In the genomic region with DNA sequence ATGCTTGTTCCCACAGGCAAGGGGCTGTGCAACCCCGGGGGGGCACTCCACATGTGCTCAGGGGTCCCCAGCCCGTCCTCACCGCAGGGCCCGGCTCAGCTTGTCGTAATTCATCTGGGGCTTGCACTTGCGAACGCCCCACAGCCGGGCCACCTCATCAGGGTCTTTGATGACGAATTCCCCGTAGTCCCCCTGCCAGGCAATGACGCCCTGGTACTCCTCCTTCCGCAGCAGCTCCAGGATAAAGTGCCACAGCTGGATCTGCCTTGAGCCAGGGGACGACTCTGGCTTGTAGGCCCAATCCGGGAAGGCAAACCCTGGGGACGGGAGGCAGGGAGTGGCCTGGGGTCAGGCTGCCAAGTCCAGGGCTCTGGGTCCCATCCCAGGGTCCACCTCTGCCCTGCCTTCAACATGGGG, we compare ENCODE assay signal across 8 cellular contexts. TPM values are rescaled to one million over a fixed set of nuclear protein-coding genes. Genes with fewer than 3 reads are reported as not detected.
DNase-seq lines count a peak whose midpoint lies in the region; ATAC-seq and TF ChIP-seq lines count a peak whose summit lies in the region.

No MANE protein-coding gene starts in this region.

- no peaks in the 10 kb centered on the region for H3K9me3 Mint-ChIP-seq in T-helper 2 cell treated with Interferon-gamma antibody and Interleukin-4, amounts not matched to agents 5 μg/mL and 100 μg/mL, for 36 hours
- peaks cover 0 to 3% (median 0%) of the 10 kb centered on the region in 5 experiments for H3K9me3 Mint-ChIP-seq in brain

- peaks cover 25% of the 10 kb centered on the region for H3K4me1 Mint-ChIP-seq in T-helper 2 cell treated with Interferon-gamma antibody and Interleukin-4, amounts not matched to agents 5 μg/mL and 100 μg/mL, for 36 hours (ENCODE audit: low read depth)
- H3K4me1 Mint-ChIP-seq in brain = peaks cover 43% of the 10 kb centered on the region

- no peaks in the 10 kb centered on the region for H3K27me3 ChIP-seq in lower lobe of right lung (ENCODE audit: low read depth)
- H3K27me3 ChIP-seq in testis = no peaks in the 10 kb centered on the region

- no peak for TF ChIP-seq POLR2A in testis (IDR thresholded peaks at IDR 0.05)

- ATAC-seq in lower lobe of right lung = no peak
- no peak for ATAC-seq in omental fat pad (ENCODE audit: low FRiP score)
- ATAC-seq in HG02588 (IDR thresholded peaks at IDR 0.05; ENCODE audit: unreplicated experiment) = no peak

- H3K36me3 ChIP-seq in lower lobe of right lung (peaks cover 27% of the 10 kb centered on the region), testis (ENCODE audit: low read depth, missing control alignments) (no peaks in the 10 kb centered on the region)

- H3K4me1 ChIP-seq in lower lobe of right lung (peaks cover 55% of the 10 kb centered on the region), testis (peaks cover 64% of the 10 kb centered on the region)

- peak overlapping the region; percentile 20 for H3K27ac Mint-ChIP-seq in T-helper 2 cell treated with Interferon-gamma antibody and Interleukin-4, amounts not matched to agents 5 μg/mL and 100 μg/mL, for 36 hours
- H3K27ac Mint-ChIP-seq in brain = peak overlapping the region in 4 of 5 experiments; percentile 64 to 95 (median 88)

- H3K9me3 ChIP-seq in lower lobe of right lung (no peaks in the 10 kb centered on the region), testis (no peaks in the 10 kb centered on the region)

- H3K27ac ChIP-seq in lower lobe of right lung (peak overlapping the region; percentile 69), testis (peak overlapping the region; percentile 98 to 99)

- intact Hi-C loops in lower lobe of right lung (cut with DNase I) (no loop called here), testis (cut with DNase I; ENCODE audit: low total_unique reads) (no loop called here)

- H3K27me3 Mint-ChIP-seq in T-helper 2 cell treated with Interferon-gamma antibody and Interleukin-4, amounts not matched to agents 5 μg/mL and 100 μg/mL, for 36 hours (ENCODE audit: low read depth) = no peaks in the 10 kb centered on the region
- peaks cover 2% of the 10 kb centered on the region for H3K27me3 Mint-ChIP-seq in brain

- DNase-seq in T-helper 2 cell treated with Interferon-gamma antibody and Interleukin-4, amounts not matched to agents 5 μg/mL and 100 μg/mL, for 36 hours (ENCODE audit: low spot score) = no peak
- no peak for DNase-seq in T-helper 2 cell
- no peak for DNase-seq in lower lobe of right lung
- DNase-seq in testis = no peak
- DNase-seq in omental fat pad (ENCODE audit: low spot score) = no peak
- no peak for DNase-seq in NCI-H345 (lab: John Stamatoyannopoulos, UW)

- peak overlapping the region; percentile 12 for H3K4me3 Mint-ChIP-seq in T-helper 2 cell treated with Interferon-gamma antibody and Interleukin-4, amounts not matched to agents 5 μg/mL and 100 μg/mL, for 36 hours
- peak overlapping the region in 4 of 5 experiments; percentile 33 to 64 (median 49) for H3K4me3 Mint-ChIP-seq in brain

- 43% methylated on average over 15 of the region's 15 CpGs; no CpG with 5 or more reads in 1 of the 2 donors for WGBS in testis, 2 donors

- H3K4me3 ChIP-seq in lower lobe of right lung = peak overlapping the region; percentile 21
- H3K4me3 ChIP-seq in testis = no peak overlapping the region

- H3K36me3 Mint-ChIP-seq in T-helper 2 cell treated with Interferon-gamma antibody and Interleukin-4, amounts not matched to agents 5 μg/mL and 100 μg/mL, for 36 hours (ENCODE audit: low read depth) = peaks cover 10% of the 10 kb centered on the region
- H3K36me3 Mint-ChIP-seq in brain = no peaks in the 10 kb centered on the region

- TF ChIP-seq CTCF in brain (conservative IDR thresholded peaks at IDR 0.05) = no peak
- no peak for TF ChIP-seq CTCF in lower lobe of right lung (IDR thresholded peaks at IDR 0.05)
- TF ChIP-seq CTCF in testis (IDR thresholded peaks at IDR 0.05) = no peak
- no peak for TF ChIP-seq CTCF in omental fat pad (IDR thresholded peaks at IDR 0.05)

RNA-seq across cellular contexts. Expression of a gene that starts 4.7 kb away (rescaled TPM):
- polyA plus RNA-seq in brain (ENCODE audit: insufficient read depth, low read depth, low replicate concordance) (30.1 TPM), testis (ENCODE audit: insufficient read depth, low read depth, low replicate concordance) (59.6 TPM)
- total RNA-seq in lower lobe of right lung (35.8 TPM), testis (100 to 1,000 TPM in 1 of 2 donors, 10 to 100 TPM in 1; 85.4 to 120 TPM), omental fat pad (10 to 100 TPM; 21.2 to 52.8 (median 34.8) TPM)

RNA-seq across cellular contexts. Expression of a gene that starts 7.9 kb away (rescaled TPM):
- polyA plus RNA-seq in brain (ENCODE audit: insufficient read depth, low read depth, low replicate concordance) = 159 TPM
- 39.8 TPM for total RNA-seq in lower lobe of right lung
- total RNA-seq in testis = 10 to 100 TPM; 54.3 to 64.3 TPM
- 98.1 TPM for polyA plus RNA-seq in testis (ENCODE audit: insufficient read depth, low read depth, low replicate concordance)
- 10 to 100 TPM; 16.9 to 32.3 (median 20.0) TPM for total RNA-seq in omental fat pad

RNA-seq across cellular contexts. Expression of a gene that starts 18.8 kb away (rescaled TPM):
- polyA plus RNA-seq in brain (ENCODE audit: insufficient read depth, low read depth, low replicate concordance) (77.9 TPM), testis (ENCODE audit: insufficient read depth, low read depth, low replicate concordance) (95.6 TPM)
- total RNA-seq in lower lobe of right lung (67.9 TPM), testis (100 to 1,000 TPM; 163 to 181 TPM), omental fat pad (10 to 100 TPM; 15.7 to 26.3 (median 21.0) TPM)

RNA-seq across cellular contexts. Expression of a gene that starts 30.1 kb away (rescaled TPM):
- polyA plus RNA-seq in brain (ENCODE audit: insufficient read depth, low read depth, low replicate concordance) = 6.3 TPM
- 11.7 TPM for total RNA-seq in lower lobe of right lung
- 10 to 100 TPM; 10.1 to 12.2 TPM for total RNA-seq in testis
- 10.1 TPM for polyA plus RNA-seq in testis (ENCODE audit: insufficient read depth, low read depth, low replicate concordance)
- total RNA-seq in omental fat pad = 1 to 10 TPM; 3.2 to 7.6 (median 5.7) TPM

RNA-seq across cellular contexts. Expression of a gene that starts 32.8 kb away (rescaled TPM):
- polyA plus RNA-seq in brain (ENCODE audit: insufficient read depth, low read depth, low replicate concordance) (63.1 TPM), testis (ENCODE audit: insufficient read depth, low read depth, low replicate concordance) (40.7 TPM)
- total RNA-seq in lower lobe of right lung (35.6 TPM), testis (10 to 100 TPM; 54.4 to 80.0 TPM), omental fat pad (10 to 100 TPM; 22.0 to 59.3 (median 29.9) TPM)
